In the genomic region with DNA sequence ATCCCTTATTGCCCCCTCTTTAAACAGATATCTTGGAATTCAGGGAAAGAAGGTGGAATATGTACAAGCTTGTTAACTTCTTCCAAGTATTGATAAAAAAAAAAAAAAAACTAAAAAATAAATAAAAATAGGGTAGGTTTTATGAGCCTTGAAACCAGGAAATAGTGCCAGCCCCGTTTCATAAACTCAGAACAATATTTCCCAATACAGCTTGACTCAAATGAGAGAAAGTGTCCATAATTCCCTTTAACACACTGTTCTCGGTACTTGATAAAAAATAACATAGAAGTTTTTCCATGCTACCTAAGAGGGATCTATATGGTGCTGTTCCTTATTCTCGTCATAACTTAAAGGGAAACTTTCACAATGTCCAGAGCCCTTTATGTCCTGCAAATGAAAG, we compare ENCODE assay signal across 32 cellular contexts. TPM values are rescaled to one million over a fixed set of nuclear protein-coding genes. Genes with fewer than 3 reads are reported as not detected.
"Had no signal": no experiment of that assay in that cellular context is flagged by ENCODE, and none has a peak within 500 bp of the region (broad histone marks: within the 10 kb centered on the region; RNA-seq: fewer than 3 reads in every experiment).

No MANE protein-coding gene starts in this region.

- H3K79me2 ChIP-seq: parathyroid adenoma had no signal

- H3K9ac ChIP-seq: neural progenitor cell, parathyroid adenoma had no signal

- H3K27me3 ChIP-seq: neural progenitor cell, ovary, right lobe of liver, sigmoid colon, suprapubic skin, testis, tibial artery, transverse colon, vagina had no signal

- H3K4me1 ChIP-seq: neural progenitor cell, parathyroid adenoma, psoas muscle, right lobe of liver, sigmoid colon, spleen, suprapubic skin, testis, tibial artery, transverse colon, vagina had no signal

- ATAC-seq: natural killer cell; psoas muscle; right cardiac atrium; stimulated activated memory B cell treated with anti-CD40 and anti-IgM and Interleukin-4, amounts not matched to agents 10 μg/mL and 1 μg/mL and 100 μg/mL, for 72 hours; stimulated activated naive CD8-positive, alpha-beta T cell treated with anti-CD3 and anti-CD28 coated beads, Interleukin-15, amount 100 ng/mL, for 72 hours; stimulated activated naive CD8-positive, alpha-beta T cell treated with anti-CD3 and anti-CD28 coated beads, Interleukin-15, Interleukin-2, amounts not matched to agents 100 U/mL and 50 U/mL, for 24 hours had no signal

- H3K9me3 ChIP-seq: ovary, psoas muscle, right lobe of liver, sigmoid colon, spleen, suprapubic skin, testis, tibial artery, transverse colon, vagina had no signal

- H3K36me3 ChIP-seq: neural progenitor cell, ovary, right lobe of liver, sigmoid colon, spleen, suprapubic skin, tibial artery, transverse colon, vagina had no signal

- H3K4me3 ChIP-seq: neural progenitor cell, ovary, psoas muscle, right lobe of liver, sigmoid colon, skin epidermis, smooth muscle cell, spleen, suprapubic skin, tibial artery, transverse colon, vagina had no signal

- DNase-seq: natural killer cell; occipital lobe; ovary; posterior cingulate gyrus; psoas muscle; right cardiac atrium; right lobe of liver; sigmoid colon; spleen; stimulated activated CD4-positive, alpha-beta T cell treated with anti-CD3 and anti-CD28 coated beads, Interleukin-12 subunit alpha, Interleukin-12 subunit beta, amount 100 ng/mL, for 4 hours; stimulated activated CD4-positive, alpha-beta T cell treated with anti-CD3 and anti-CD28 coated beads, Interleukin-1b, Interleukin-23, amount 100 ng/mL, for 48 hours; stimulated activated CD4-positive, alpha-beta T cell treated with anti-CD3 and anti-CD28 coated beads, Interleukin-4, amount 100 ng/mL, for 1 hour; stimulated activated CD4-positive, alpha-beta T cell treated with anti-CD3 and anti-CD28 coated beads, Interleukin-4, amount 100 ng/mL, for 4 hours; stimulated activated CD8-positive, alpha-beta memory T cell treated with anti-CD3 and anti-CD28 coated beads, Interleukin-4, amount 100 ng/mL, for 48 hours; stimulated activated naive CD4-positive, alpha-beta T cell; stimulated activated naive CD8-positive, alpha-beta T cell treated with anti-CD3 and anti-CD28 coated beads, Interleukin-15, amount 100 ng/mL, for 72 hours; stimulated activated naive CD8-positive, alpha-beta T cell treated with anti-CD3 and anti-CD28 coated beads, Interleukin-15, Interleukin-2, amounts not matched to agents 100 U/mL and 50 U/mL, for 24 hours; substantia nigra; testis; tibial artery; transverse colon had no signal

- H3K4me2 ChIP-seq: neural progenitor cell, smooth muscle cell had no signal

- H2AFZ ChIP-seq: neural progenitor cell, parathyroid adenoma had no signal

RNA-seq across cellular contexts. Expression of gene C2orf80, which starts 17.9 kb away (rescaled TPM):
- total RNA-seq: natural killer cell, osteoblast, ovary, progenitor cell of endocrine pancreas, psoas muscle, renal cortical epithelial cell, right cardiac atrium, right lobe of liver, sigmoid colon, smooth muscle cell, spleen, suprapubic skin, testis, transverse colon, ureter, vagina had no signal

RNA-seq across cellular contexts. Expression of gene CRYGA, which starts 44.4 kb away (rescaled TPM):
- total RNA-seq: natural killer cell, occipital lobe, osteoblast, ovary, progenitor cell of endocrine pancreas, psoas muscle, renal cortical epithelial cell, right cardiac atrium, right lobe of liver, sigmoid colon, smooth muscle cell, spleen, suprapubic skin, testis, transverse colon, ureter, vagina had no signal
